ENCODE assay signal across 8 cellular contexts in the genomic region with DNA sequence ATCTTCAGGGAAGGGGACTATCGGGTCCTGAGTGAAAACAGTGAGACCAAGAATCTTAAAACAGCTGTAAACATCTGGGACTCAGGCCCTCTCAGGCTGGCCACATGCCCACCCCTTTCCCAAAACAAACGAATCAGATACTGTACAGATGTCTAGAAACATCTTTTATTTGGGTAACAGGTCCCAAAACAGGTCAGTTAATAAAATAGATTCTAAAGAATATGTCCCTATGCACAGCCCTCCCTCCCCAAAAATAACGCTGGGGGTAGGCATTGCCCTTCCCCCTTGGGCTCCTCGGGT. TPM values are rescaled to one million over a fixed set of nuclear protein-coding genes. Genes with fewer than 3 reads are reported as not detected.
DNase-seq lines count a peak whose midpoint lies in the region; ATAC-seq, FAIRE-seq and TF ChIP-seq lines count a peak whose summit lies in the region.

No MANE protein-coding gene starts in this region.

- H4K20me1 ChIP-seq in HepG2 (ENCODE audit: insufficient read depth, low read length) = peaks cover 7% of the 10 kb centered on the region; the same call in 1 of the 2 replicates

- H3K36me3 Mint-ChIP-seq in activated T-cell treated with anti-CD3 and anti-CD28 coated beads, Interleukin-2, amount 50 U/mL, for 4 hours (ENCODE audit: insufficient read depth) = peaks cover 8% of the 10 kb centered on the region
- peaks cover 12% of the 10 kb centered on the region for H3K36me3 Mint-ChIP-seq in activated naive CD8-positive, alpha-beta T cell treated with anti-CD3 and anti-CD28 coated beads, Interleukin-2, amount 10 ng/mL, durations not matched to agents 7 days and 5 days

- H3K27ac ChIP-seq in HepG2 (ENCODE audit: extremely low read length, insufficient read depth, low read length) (no peak overlapping the region), thoracic aorta (peak overlapping the region; percentile 26 to 90)

- H3K4me3 ChIP-seq in HepG2 (replicated peaks in 1 of 3; ENCODE audit: insufficient read depth in 1 of 3, low read depth in 2 of 3, low read length in 3 of 3) = peak overlapping the region; percentile 20 to 56 (median 22); a peak in 3 of 6 replicates
- peak overlapping the region; percentile 98 for H3K4me3 ChIP-seq in thoracic aorta

- no peaks in the 10 kb centered on the region for H3K27me3 Mint-ChIP-seq in activated T-cell treated with anti-CD3 and anti-CD28 coated beads, Interleukin-2, amount 50 U/mL, for 4 hours (ENCODE audit: low read depth)
- H3K27me3 Mint-ChIP-seq in activated naive CD8-positive, alpha-beta T cell treated with anti-CD3 and anti-CD28 coated beads, Interleukin-2, amount 10 ng/mL, durations not matched to agents 7 days and 5 days = no peaks in the 10 kb centered on the region

- peaks cover 0 to 16% of the 10 kb centered on the region in 2 experiments; a peak in 2 of 5 replicates for H3K36me3 ChIP-seq in HepG2 (replicated peaks in 1 of 2; ENCODE audit: control insufficient read depth in 1 of 2, insufficient read depth in 2 of 2, low read length in 2 of 2)
- H3K36me3 ChIP-seq in thoracic aorta = peaks cover 17% of the 10 kb centered on the region

- BruUV-seq in HepG2 (replicated peaks; lab: Mats Ljungman, UMichigan) = no TSS peak

- H3K27me3 ChIP-seq in HepG2 (ENCODE audit: control insufficient read depth in 1 of 2, insufficient read depth in 2 of 2, low read length in 2 of 2) (peaks cover 0 to 7% of the 10 kb centered on the region in 2 experiments; a peak in 1 of 5 replicates), thoracic aorta (replicated peaks; ENCODE audit: insufficient read depth) (no peaks in the 10 kb centered on the region)

- peaks cover 59% of the 10 kb centered on the region for H3K79me2 ChIP-seq in HepG2 (ENCODE audit: insufficient read depth, low read length)

- peaks cover 61% of the 10 kb centered on the region for H3K4me1 ChIP-seq in HepG2 (ENCODE audit: insufficient read depth, low read length)
- peaks cover 36 to 58% of the 10 kb centered on the region in 2 donors for H3K4me1 ChIP-seq in thoracic aorta (ENCODE audit: control insufficient read depth in 1 of 2, low read depth in 2 of 2)

- TF ChIP-seq CTCF in HepG2 (CRISPR knock-in tag; IDR thresholded peaks at IDR 0.05) (no peak), thoracic aorta (IDR thresholded peaks at IDR 0.05) (no peak)

- no peak overlapping the region for H3K9ac ChIP-seq in HepG2 (ENCODE audit: insufficient read depth, low read depth, low read length)

- CTCF ChIA-PET in HepG2 (lab: Yijun Ruan, JAX; ENCODE audit: low intra/inter-chr PET ratio, low total read pairs) = no interaction called here

- H3K4me2 ChIP-seq in HepG2 (ENCODE audit: low read depth, low read length) = peak overlapping the region; percentile 80

- peak overlapping the region; percentile 98 for H3K27ac Mint-ChIP-seq in activated naive CD8-positive, alpha-beta T cell treated with anti-CD3 and anti-CD28 coated beads, Interleukin-2, amount 10 ng/mL, durations not matched to agents 7 days and 5 days

- no peak for TF ChIP-seq RAD21 in HepG2 (CRISPR knock-in tag; IDR thresholded peaks at IDR 0.05)

- ATAC-seq in activated T-cell treated with anti-CD3 and anti-CD28 coated beads, Interleukin-2, amount 50 U/mL, for 4 hours = no peak
- no peak for ATAC-seq in activated naive CD8-positive, alpha-beta T cell treated with anti-CD3 and anti-CD28 coated beads, Interleukin-2, amount 10 ng/mL, durations not matched to agents 7 days and 5 days (ENCODE audit: low read depth)
- ATAC-seq in HepG2 (no peak), thoracic aorta (ENCODE audit: insufficient number of reproducible peaks, low FRiP score, low read depth) (no peak), HG03432 (IDR thresholded peaks at IDR 0.05; ENCODE audit: unreplicated experiment) (no peak), GM19324 (IDR thresholded peaks at IDR 0.05; ENCODE audit: low FRiP score, unreplicated experiment) (no peak)

- TF ChIP-seq POLR2A in HepG2 (IDR thresholded peaks at IDR 0.05; ENCODE audit: insufficient read depth in 1 of 2, low read depth in 2 of 2, low read length in 2 of 2) = no peak

- FAIRE-seq in HepG2 (lab: Jason Lieb, UNC) = no peak

- DNase-seq in activated T-cell treated with anti-CD3 and anti-CD28 coated beads, Interleukin-2, amount 50 U/mL, for 4 hours = no peak
- DNase-seq in activated T-cell treated with anti-CD3 and anti-CD28 coated beads, Interleukin-2, amount 50 U/mL, for 48 hours = no peak
- no peak for DNase-seq in activated naive CD8-positive, alpha-beta T cell treated with anti-CD3 and anti-CD28 coated beads, Interleukin-2, amount 10 ng/mL, durations not matched to agents 7 days and 5 days
- DNase-seq in HepG2 (ENCODE audit: low spot score) (no peak), thoracic aorta (ENCODE audit: low spot score) (no peak), NCI-H187 (lab: John Stamatoyannopoulos, UW) (no peak)

- in situ Hi-C loops in HepG2 (cut with HindIII; ENCODE audit: extremely low pct_ligation_motif_present, low pct_unique_long_range_greater_than_20kb) = no loop called here

- WGBS in HepG2 (ENCODE audit: low lambda C conversion rate) = 62% methylated on average over 4 of the region's 4 CpGs

- TF ChIP-seq EP300 in HepG2 (IDR thresholded peaks at IDR 0.05; ENCODE audit: low read depth in 2 of 2, low read length in 2 of 2) = no peak
- no peak for TF ChIP-seq EP300 in HepG2 (CRISPR knock-in tag; IDR thresholded peaks at IDR 0.05; ENCODE audit: borderline replicate concordance)

- peak overlapping the region; percentile 98 for H3K4me3 Mint-ChIP-seq in activated T-cell treated with anti-CD3 and anti-CD28 coated beads, Interleukin-2, amount 50 U/mL, for 4 hours
- H3K4me3 Mint-ChIP-seq in activated naive CD8-positive, alpha-beta T cell treated with anti-CD3 and anti-CD28 coated beads, Interleukin-2, amount 10 ng/mL, durations not matched to agents 7 days and 5 days = peak overlapping the region; percentile 94

- H3K9me3 Mint-ChIP-seq in activated T-cell treated with anti-CD3 and anti-CD28 coated beads, Interleukin-2, amount 50 U/mL, for 4 hours = no peaks in the 10 kb centered on the region
- H3K9me3 Mint-ChIP-seq in activated naive CD8-positive, alpha-beta T cell treated with anti-CD3 and anti-CD28 coated beads, Interleukin-2, amount 10 ng/mL, durations not matched to agents 7 days and 5 days = no peaks in the 10 kb centered on the region

- H3K9me3 ChIP-seq in HepG2 (ENCODE audit: low read length) (no peaks in the 10 kb centered on the region), thoracic aorta (no peaks in the 10 kb centered on the region)

- intact Hi-C loops in HepG2 (cut with micrococcal nuclease; ENCODE audit: unreplicated experiment) = loop anchor here (5.0 kb wide), 1 partner anchor 37 kb away; a partner anchor contains a TSS

- POLR2A ChIA-PET in activated naive CD8-positive, alpha-beta T cell treated with anti-CD3 and anti-CD28 coated beads, Interleukin-2, amount 10 ng/mL, durations not matched to agents 7 days and 5 days (lab: Charles Lee) = interaction anchor here (0.8 to 8.1 kb wide), 7 partner anchors 8 to 183 kb away, joined by 3 to 87 read pairs (median 5); a partner anchor contains a TSS
- POLR2A ChIA-PET in HepG2 (lab: Yijun Ruan, JAX) = interaction anchor here (0.9 to 7.0 kb wide), 8 partner anchors 8 to 44 kb away, joined by 3 to 89 read pairs (median 10); a partner anchor contains a TSS

- no peak overlapping the region for H2AFZ ChIP-seq in HepG2 (ENCODE audit: low read length)

- peaks cover 59% of the 10 kb centered on the region for H3K4me1 Mint-ChIP-seq in activated T-cell treated with anti-CD3 and anti-CD28 coated beads, Interleukin-2, amount 50 U/mL, for 4 hours (ENCODE audit: low read depth)
- peaks cover 46% of the 10 kb centered on the region for H3K4me1 Mint-ChIP-seq in activated naive CD8-positive, alpha-beta T cell treated with anti-CD3 and anti-CD28 coated beads, Interleukin-2, amount 10 ng/mL, durations not matched to agents 7 days and 5 days

RNA-seq across cellular contexts. Expression of a gene that starts 0.5 kb away (rescaled TPM):
- total RNA-seq in activated T-cell treated with anti-CD3 and anti-CD28 coated beads, Interleukin-2, amount 50 U/mL, for 4 hours = 10 to 100 TPM; 43.7 to 56.0 (median 51.7) TPM
- total RNA-seq in activated naive CD8-positive, alpha-beta T cell treated with anti-CD3 and anti-CD28 coated beads, Interleukin-2, amount 10 ng/mL, durations not matched to agents 7 days and 5 days = 100 to 1,000 TPM; 104 to 115 TPM
- total RNA-seq in HepG2 (2016; rRNA removed; fragmentation: Illumina TruSeq; extraction: Trizol) = 4.0 and 6.1 TPM in 2 replicates
- total RNA-seq in HepG2 (2016; cell fraction: cytosol; rRNA removed; fragmentation: Illumina TruSeq; extraction: Trizol; ENCODE audit: low read depth) = 3.0 and 4.2 TPM in 2 replicates
- 3.1 and 5.5 TPM in 2 replicates for total RNA-seq in HepG2 (2016; cell fraction: insoluble cytoplasmic fraction; rRNA removed; fragmentation: Illumina TruSeq; extraction: Trizol)
- total RNA-seq in HepG2 (2016; cell fraction: membrane; rRNA removed; fragmentation: Illumina TruSeq; extraction: Trizol) = 5.2 and 6.7 TPM in 2 replicates
- 7.2 and 9.2 TPM in 2 replicates for total RNA-seq in HepG2 (2016; cell fraction: nucleus; rRNA removed; fragmentation: Illumina TruSeq; extraction: Trizol)
- polyA plus RNA-seq in HepG2 (2011; rRNA removed) = 24.2 and 26.7 TPM in 2 replicates
- 10.1 and 12.6 TPM in 2 replicates for polyA plus RNA-seq in HepG2 (2011; cell fraction: cytosol; rRNA removed)
- 47.3 and 47.5 TPM in 2 replicates for polyA plus RNA-seq in HepG2 (2011; cell fraction: nucleus; rRNA removed)
- 14.5 and 18.4 TPM in 2 replicates for polyA plus RNA-seq in HepG2 (2012)
- 4.5 and 4.8 TPM in 2 replicates for polyA plus RNA-seq in HepG2 (2016; cell fraction: cytosol; fragmentation: Illumina TruSeq; extraction: Trizol; ENCODE audit: low read depth)
- polyA plus RNA-seq in HepG2 (2016; cell fraction: insoluble cytoplasmic fraction; fragmentation: Illumina TruSeq; extraction: Trizol; ENCODE audit: low read depth) = 9.2 and 10.0 TPM in 2 replicates
- 9.6 and 10.4 TPM in 2 replicates for polyA plus RNA-seq in HepG2 (2016; cell fraction: membrane; fragmentation: Illumina TruSeq; extraction: Trizol; ENCODE audit: low read depth)
- 37.9 and 40.4 TPM in 2 replicates for polyA plus RNA-seq in HepG2 (2016; cell fraction: nucleus; fragmentation: Illumina TruSeq; extraction: Trizol; ENCODE audit: insufficient read depth, low read depth)
- 40.4 and 54.2 TPM in 2 replicates for polyA minus RNA-seq in HepG2 (2011; rRNA and poly(A)+ RNA removed; ENCODE audit: low replicate concordance)
- polyA minus RNA-seq in HepG2 (2011; cell fraction: cytosol; rRNA and poly(A)+ RNA removed) = 9.1 and 10.3 TPM in 2 replicates
- polyA minus RNA-seq in HepG2 (2011; cell fraction: nucleus; rRNA and poly(A)+ RNA removed) = 20.5 and 25.0 TPM in 2 replicates
- total RNA-seq in thoracic aorta = 10 to 100 TPM; 22.6 to 92.7 TPM

RNA-seq across cellular contexts. Expression of a gene that starts 4.4 kb away (rescaled TPM):
- 10 to 100 TPM; 72.6 to 79.3 (median 73.9) TPM for total RNA-seq in activated T-cell treated with anti-CD3 and anti-CD28 coated beads, Interleukin-2, amount 50 U/mL, for 4 hours
- total RNA-seq in activated naive CD8-positive, alpha-beta T cell treated with anti-CD3 and anti-CD28 coated beads, Interleukin-2, amount 10 ng/mL, durations not matched to agents 7 days and 5 days = 10 to 100 TPM; 29.6 to 31.1 TPM
- 47.5 and 78.4 TPM in 2 replicates for total RNA-seq in HepG2 (2016; rRNA removed; fragmentation: Illumina TruSeq; extraction: Trizol)
- total RNA-seq in HepG2 (2016; cell fraction: cytosol; rRNA removed; fragmentation: Illumina TruSeq; extraction: Trizol; ENCODE audit: low read depth) = 18.4 and 21.0 TPM in 2 replicates
- total RNA-seq in HepG2 (2016; cell fraction: insoluble cytoplasmic fraction; rRNA removed; fragmentation: Illumina TruSeq; extraction: Trizol) = 44.8 and 83.0 TPM in 2 replicates
- total RNA-seq in HepG2 (2016; cell fraction: membrane; rRNA removed; fragmentation: Illumina TruSeq; extraction: Trizol) = 48.8 and 53.3 TPM in 2 replicates
- total RNA-seq in HepG2 (2016; cell fraction: nucleus; rRNA removed; fragmentation: Illumina TruSeq; extraction: Trizol) = 62.5 and 68.3 TPM in 2 replicates
- 71.2 and 80.5 TPM in 2 replicates for polyA plus RNA-seq in HepG2 (2011; rRNA removed)
- 85.8 and 89.3 TPM in 2 replicates for polyA plus RNA-seq in HepG2 (2011; cell fraction: cytosol; rRNA removed)
- polyA plus RNA-seq in HepG2 (2011; cell fraction: nucleus; rRNA removed) = 45.4 and 53.1 TPM in 2 replicates
- polyA plus RNA-seq in HepG2 (2012) = 45.9 and 65.4 TPM in 2 replicates
- 17.5 and 20.5 TPM in 2 replicates for polyA plus RNA-seq in HepG2 (2016; cell fraction: cytosol; fragmentation: Illumina TruSeq; extraction: Trizol; ENCODE audit: low read depth)
- polyA plus RNA-seq in HepG2 (2016; cell fraction: insoluble cytoplasmic fraction; fragmentation: Illumina TruSeq; extraction: Trizol; ENCODE audit: low read depth) = 42.6 and 45.0 TPM in 2 replicates
- 36.5 and 40.5 TPM in 2 replicates for polyA plus RNA-seq in HepG2 (2016; cell fraction: membrane; fragmentation: Illumina TruSeq; extraction: Trizol; ENCODE audit: low read depth)
- polyA plus RNA-seq in HepG2 (2016; cell fraction: nucleus; fragmentation: Illumina TruSeq; extraction: Trizol; ENCODE audit: insufficient read depth, low read depth) = 87.4 and 101 TPM in 2 replicates
- polyA minus RNA-seq in HepG2 (2011; rRNA and poly(A)+ RNA removed; ENCODE audit: low replicate concordance) = 112 and 159 TPM in 2 replicates
- polyA minus RNA-seq in HepG2 (2011; cell fraction: cytosol; rRNA and poly(A)+ RNA removed) = 38.9 and 39.9 TPM in 2 replicates
- 14.5 and 19.6 TPM in 2 replicates for polyA minus RNA-seq in HepG2 (2011; cell fraction: nucleus; rRNA and poly(A)+ RNA removed)
- 100 to 1,000 TPM; 102 to 136 TPM for total RNA-seq in thoracic aorta

RNA-seq across cellular contexts. Expression of a gene that starts 8.8 kb away (rescaled TPM):
- total RNA-seq in activated T-cell treated with anti-CD3 and anti-CD28 coated beads, Interleukin-2, amount 50 U/mL, for 4 hours = 1 to 10 TPM; 4.2 to 4.3 (median 4.3) TPM
- 10 to 100 TPM in 1 of 2 experiments, 1 to 10 TPM in 1; 8.2 to 10.0 TPM for total RNA-seq in activated naive CD8-positive, alpha-beta T cell treated with anti-CD3 and anti-CD28 coated beads, Interleukin-2, amount 10 ng/mL, durations not matched to agents 7 days and 5 days
- total RNA-seq in HepG2 (2016; rRNA removed; fragmentation: Illumina TruSeq; extraction: Trizol) (7.8 and 9.9 TPM in 2 replicates), thoracic aorta (10 to 100 TPM in 1 of 2 donors, 1 to 10 TPM in 1; 3.2 to 11.1 TPM)
- total RNA-seq in HepG2 (2016; cell fraction: cytosol; rRNA removed; fragmentation: Illumina TruSeq; extraction: Trizol; ENCODE audit: low read depth) = 2.6 and 3.2 TPM in 2 replicates
- total RNA-seq in HepG2 (2016; cell fraction: insoluble cytoplasmic fraction; rRNA removed; fragmentation: Illumina TruSeq; extraction: Trizol) = 8.3 and 10.7 TPM in 2 replicates
- 6.5 and 7.8 TPM in 2 replicates for total RNA-seq in HepG2 (2016; cell fraction: membrane; rRNA removed; fragmentation: Illumina TruSeq; extraction: Trizol)
- 8.4 and 9.8 TPM in 2 replicates for total RNA-seq in HepG2 (2016; cell fraction: nucleus; rRNA removed; fragmentation: Illumina TruSeq; extraction: Trizol)
- 17.4 and 18.7 TPM in 2 replicates for polyA plus RNA-seq in HepG2 (2011; rRNA removed)
- 13.1 and 18.4 TPM in 2 replicates for polyA plus RNA-seq in HepG2 (2011; cell fraction: cytosol; rRNA removed)
- 36.4 and 41.3 TPM in 2 replicates for polyA plus RNA-seq in HepG2 (2011; cell fraction: nucleus; rRNA removed)
- 9.7 and 10.7 TPM in 2 replicates for polyA plus RNA-seq in HepG2 (2012)
- 2.0 and 2.6 TPM in 2 replicates for polyA plus RNA-seq in HepG2 (2016; cell fraction: cytosol; fragmentation: Illumina TruSeq; extraction: Trizol; ENCODE audit: low read depth)
- polyA plus RNA-seq in HepG2 (2016; cell fraction: insoluble cytoplasmic fraction; fragmentation: Illumina TruSeq; extraction: Trizol; ENCODE audit: low read depth) = 8.4 and 10.9 TPM in 2 replicates
- polyA plus RNA-seq in HepG2 (2016; cell fraction: membrane; fragmentation: Illumina TruSeq; extraction: Trizol; ENCODE audit: low read depth) = 4.1 and 6.4 TPM in 2 replicates
- 15.7 and 16.0 TPM in 2 replicates for polyA plus RNA-seq in HepG2 (2016; cell fraction: nucleus; fragmentation: Illumina TruSeq; extraction: Trizol; ENCODE audit: insufficient read depth, low read depth)
- polyA minus RNA-seq in HepG2 (2011; rRNA and poly(A)+ RNA removed; ENCODE audit: low replicate concordance) = 22.4 and 31.3 TPM in 2 replicates
- polyA minus RNA-seq in HepG2 (2011; cell fraction: cytosol; rRNA and poly(A)+ RNA removed) = 5.7 and 9.4 TPM in 2 replicates
- polyA minus RNA-seq in HepG2 (2011; cell fraction: nucleus; rRNA and poly(A)+ RNA removed) = 10.2 and 12.7 TPM in 2 replicates

RNA-seq across cellular contexts. Expression of a gene that starts 12.4 kb away (rescaled TPM):
- 100 to 1,000 TPM; 110 to 117 (median 115) TPM for total RNA-seq in activated T-cell treated with anti-CD3 and anti-CD28 coated beads, Interleukin-2, amount 50 U/mL, for 4 hours
- 100 to 1,000 TPM; 173 to 183 TPM for total RNA-seq in activated naive CD8-positive, alpha-beta T cell treated with anti-CD3 and anti-CD28 coated beads, Interleukin-2, amount 10 ng/mL, durations not matched to agents 7 days and 5 days
- 8.7 and 15.1 TPM in 2 replicates for total RNA-seq in HepG2 (2016; rRNA removed; fragmentation: Illumina TruSeq; extraction: Trizol)
- total RNA-seq in HepG2 (2016; cell fraction: cytosol; rRNA removed; fragmentation: Illumina TruSeq; extraction: Trizol; ENCODE audit: low read depth) = 9.7 and 9.9 TPM in 2 replicates
- total RNA-seq in HepG2 (2016; cell fraction: insoluble cytoplasmic fraction; rRNA removed; fragmentation: Illumina TruSeq; extraction: Trizol) = 7.7 and 18.1 TPM in 2 replicates
- total RNA-seq in HepG2 (2016; cell fraction: membrane; rRNA removed; fragmentation: Illumina TruSeq; extraction: Trizol) = 7.2 and 8.2 TPM in 2 replicates
- total RNA-seq in HepG2 (2016; cell fraction: nucleus; rRNA removed; fragmentation: Illumina TruSeq; extraction: Trizol) = 23.7 and 25.9 TPM in 2 replicates
- 20.3 and 24.3 TPM in 2 replicates for polyA plus RNA-seq in HepG2 (2011; rRNA removed)
- polyA plus RNA-seq in HepG2 (2011; cell fraction: cytosol; rRNA removed) = 6.5 and 10.3 TPM in 2 replicates
- 178 and 239 TPM in 2 replicates for polyA plus RNA-seq in HepG2 (2011; cell fraction: nucleus; rRNA removed)
- 17.2 and 21.8 TPM in 2 replicates for polyA plus RNA-seq in HepG2 (2012)
- 1.4 and 1.6 TPM in 2 replicates for polyA plus RNA-seq in HepG2 (2016; cell fraction: cytosol; fragmentation: Illumina TruSeq; extraction: Trizol; ENCODE audit: low read depth)
- polyA plus RNA-seq in HepG2 (2016; cell fraction: insoluble cytoplasmic fraction; fragmentation: Illumina TruSeq; extraction: Trizol; ENCODE audit: low read depth) = 10.3 and 15.7 TPM in 2 replicates
- 4.1 and 5.2 TPM in 2 replicates for polyA plus RNA-seq in HepG2 (2016; cell fraction: membrane; fragmentation: Illumina TruSeq; extraction: Trizol; ENCODE audit: low read depth)
- polyA plus RNA-seq in HepG2 (2016; cell fraction: nucleus; fragmentation: Illumina TruSeq; extraction: Trizol; ENCODE audit: insufficient read depth, low read depth) = 75.3 and 79.3 TPM in 2 replicates
- polyA minus RNA-seq in HepG2 (2011; rRNA and poly(A)+ RNA removed; ENCODE audit: low replicate concordance) = 60.1 and 65.7 TPM in 2 replicates
- polyA minus RNA-seq in HepG2 (2011; cell fraction: cytosol; rRNA and poly(A)+ RNA removed) = 7.4 and 8.5 TPM in 2 replicates
- 66.1 and 70.7 TPM in 2 replicates for polyA minus RNA-seq in HepG2 (2011; cell fraction: nucleus; rRNA and poly(A)+ RNA removed)
- 10 to 100 TPM; 59.0 to 82.7 TPM for total RNA-seq in thoracic aorta

RNA-seq across cellular contexts. Expression of a gene that starts 18.6 kb away (rescaled TPM):
- 100 to 1,000 TPM; 257 to 294 (median 273) TPM for total RNA-seq in activated T-cell treated with anti-CD3 and anti-CD28 coated beads, Interleukin-2, amount 50 U/mL, for 4 hours
- total RNA-seq in activated naive CD8-positive, alpha-beta T cell treated with anti-CD3 and anti-CD28 coated beads, Interleukin-2, amount 10 ng/mL, durations not matched to agents 7 days and 5 days = 100 to 1,000 TPM; 118 TPM
- total RNA-seq in HepG2 (2016; rRNA removed; fragmentation: Illumina TruSeq; extraction: Trizol) (66.8 and 99.2 TPM in 2 replicates), thoracic aorta (100 to 1,000 TPM; 184 to 266 TPM)
- total RNA-seq in HepG2 (2016; cell fraction: cytosol; rRNA removed; fragmentation: Illumina TruSeq; extraction: Trizol; ENCODE audit: low read depth) = 360 and 420 TPM in 2 replicates
- 56.2 and 94.9 TPM in 2 replicates for total RNA-seq in HepG2 (2016; cell fraction: insoluble cytoplasmic fraction; rRNA removed; fragmentation: Illumina TruSeq; extraction: Trizol)
- 294 and 339 TPM in 2 replicates for total RNA-seq in HepG2 (2016; cell fraction: membrane; rRNA removed; fragmentation: Illumina TruSeq; extraction: Trizol)
- total RNA-seq in HepG2 (2016; cell fraction: nucleus; rRNA removed; fragmentation: Illumina TruSeq; extraction: Trizol) = 49.2 and 54.2 TPM in 2 replicates
- polyA plus RNA-seq in HepG2 (2011; rRNA removed) = 90.3 and 96.7 TPM in 2 replicates
- polyA plus RNA-seq in HepG2 (2011; cell fraction: cytosol; rRNA removed) = 113 and 147 TPM in 2 replicates
- 63.3 and 75.8 TPM in 2 replicates for polyA plus RNA-seq in HepG2 (2011; cell fraction: nucleus; rRNA removed)
- 63.8 and 72.9 TPM in 2 replicates for polyA plus RNA-seq in HepG2 (2012)
- 451 and 524 TPM in 2 replicates for polyA plus RNA-seq in HepG2 (2016; cell fraction: cytosol; fragmentation: Illumina TruSeq; extraction: Trizol; ENCODE audit: low read depth)
- polyA plus RNA-seq in HepG2 (2016; cell fraction: insoluble cytoplasmic fraction; fragmentation: Illumina TruSeq; extraction: Trizol; ENCODE audit: low read depth) = 64.3 and 74.6 TPM in 2 replicates
- 289 and 331 TPM in 2 replicates for polyA plus RNA-seq in HepG2 (2016; cell fraction: membrane; fragmentation: Illumina TruSeq; extraction: Trizol; ENCODE audit: low read depth)
- 87.8 and 94.9 TPM in 2 replicates for polyA plus RNA-seq in HepG2 (2016; cell fraction: nucleus; fragmentation: Illumina TruSeq; extraction: Trizol; ENCODE audit: insufficient read depth, low read depth)
- polyA minus RNA-seq in HepG2 (2011; rRNA and poly(A)+ RNA removed; ENCODE audit: low replicate concordance) = 39.7 and 118 TPM in 2 replicates
- 23.9 and 26.3 TPM in 2 replicates for polyA minus RNA-seq in HepG2 (2011; cell fraction: cytosol; rRNA and poly(A)+ RNA removed)
- 16.4 and 19.4 TPM in 2 replicates for polyA minus RNA-seq in HepG2 (2011; cell fraction: nucleus; rRNA and poly(A)+ RNA removed)
